In genomic region chr16:18789850-18790706, GRCh38 we compare ENCODE assay signal across 8 cellular contexts. TPM values are rescaled to one million over a fixed set of nuclear protein-coding genes. Genes with fewer than 3 reads are reported as not detected.
DNase-seq lines count a peak whose midpoint lies in the region; ATAC-seq, FAIRE-seq and TF ChIP-seq lines count a peak whose summit lies in the region.

RPS15A (minus strand) TSS chr16:18790334; CDS start chr16:18789113, 1,221 bp downstream.

- TF ChIP-seq CTCF in 22Rv1 (IDR thresholded peaks at IDR 0.05) (no peak), body of pancreas (IDR thresholded peaks at IDR 0.05) (no peak), sigmoid colon (IDR thresholded peaks at IDR 0.05) (no peak)

- ATAC-seq in GM18520 (IDR thresholded peaks at IDR 0.05; ENCODE audit: unreplicated experiment): peak; percentile 65
- ATAC-seq in HG03064 (IDR thresholded peaks at IDR 0.05; ENCODE audit: low read depth, unreplicated experiment): peak; percentile 82
- peak; percentile 100 for ATAC-seq in body of pancreas

- H3K4me3 ChIP-seq in body of pancreas (peak within 1 kb of the TSS; percentile 67 to 99), sigmoid colon (peak within 1 kb of the TSS; percentile 65 to 93 (median 84))

- WGBS in body of pancreas, 2 donors: 2 to 5% methylated on average over 30 to 60 of the region's 60 CpGs
- WGBS in sigmoid colon, 2 donors: 1 to 3% methylated on average over 60 of the region's 60 CpGs

- H3K27me3 ChIP-seq in body of pancreas: no peaks in the 10 kb centered on the region
- no peaks in the 10 kb centered on the region for H3K27me3 ChIP-seq in sigmoid colon

- H3K4me1 ChIP-seq in body of pancreas: peaks cover 41% of the 10 kb centered on the region
- peaks cover 0 to 50% (median 44%) of the 10 kb centered on the region in 4 donors for H3K4me1 ChIP-seq in sigmoid colon

- intact Hi-C loops in body of pancreas (cut with DNase I) (no loop called here), sigmoid colon (cut with DNase I) (loop anchor here (10.0 kb wide), 1 partner anchor 275 kb away; the partner anchor contains the start of gene COQ7)

- peak; percentile 67 for FAIRE-seq in TTC549 (lab: Jason Lieb, UNC)

- TF ChIP-seq EP300 in sigmoid colon (IDR thresholded peaks at IDR 0.05): peak in 1 of 4 donors; percentile 36

- H3K36me3 ChIP-seq in body of pancreas (replicated peaks in 1 of 2; ENCODE audit: insufficient read depth in 1 of 2, low read depth in 2 of 2) (peaks cover 0 to 27% of the 10 kb centered on the region in 2 donors), sigmoid colon (peaks cover 4 to 71% (median 45%) of the 10 kb centered on the region in 4 donors)

- peak; percentile 96 for DNase-seq in NCI-H2107 treated with DMSO at 0.1 percent for 48 hours (lab: John Stamatoyannopoulos, UW; ENCODE audit: unreplicated experiment)
- DNase-seq in body of pancreas: peak; percentile 94 to 98 (median 96)
- peak; percentile 97 for DNase-seq in iPS DF 19.7 (ENCODE audit: low read depth, low spot score)
- DNase-seq in sigmoid colon: peak; percentile 98

- H3K9me3 ChIP-seq in body of pancreas (no peaks in the 10 kb centered on the region), sigmoid colon (no peaks in the 10 kb centered on the region)

- TF ChIP-seq POLR2A in body of pancreas (IDR thresholded peaks at IDR 0.05): peak in 2 of 3 donors; percentile 87 to 89
- peak; percentile 82 to 83 for TF ChIP-seq POLR2A in sigmoid colon (IDR thresholded peaks at IDR 0.05)

- H3K27ac ChIP-seq in 22Rv1 (peak within 1 kb of the TSS; percentile 97), body of pancreas (peak within 1 kb of the TSS; percentile 66 to 90 (median 82)), sigmoid colon (peak within 1 kb of the TSS; percentile 75 to 89 (median 86))

RNA-seq across cellular contexts. Expression of gene RPS15A, which starts in this region (rescaled TPM):
- total RNA-seq in body of pancreas (100 to 1,000 TPM; 232 to 393 TPM), sigmoid colon (1,000 to 10,000 TPM; 1,724 to 5,149 (median 4,033) TPM)
- 1,000 to 10,000 TPM; 3,444 to 6,579 (median 4,979) TPM for polyA plus RNA-seq in sigmoid colon

Comparison
In these comparisons a context has a peak if more than half of its experiments do, and no peak if none do; other contexts are left out.
1. Peak in every context shown above with its lines: DNase-seq, ATAC-seq, H3K4me3 ChIP-seq and H3K27ac ChIP-seq.
2. RNA of gene RPS15A (total RNA-seq): 1,724 to 5,149 TPM in sigmoid colon; 232 to 393 TPM in body of pancreas; every median in the first group is over 4 times any median in the second.